Comparison of ENCODE assay signal across 23 cellular contexts in genomic region chr4:7384003-7384928, GRCh38. TPM values are rescaled to one million over a fixed set of nuclear protein-coding genes. Genes with fewer than 3 reads are reported as not detected.
A peak's percentile ranks its signal among the peaks of the same experiment; 100 is the strongest.
DNase-seq lines count a peak whose midpoint lies in the region; ATAC-seq and TF ChIP-seq lines count a peak whose summit lies in the region.
"Had no signal": no experiment of that assay in that cellular context is flagged by ENCODE, and none has a peak within 500 bp of the region (broad histone marks: within the 10 kb centered on the region; RNA-seq: fewer than 3 reads in every experiment).

No MANE protein-coding gene starts in this region.

- H3K4me1 Mint-ChIP-seq in activated CD4-positive, alpha-beta memory T cell treated with anti-CD3 and anti-CD28 coated beads for 36 hours (ENCODE audit: low read depth) = no peaks in the 10 kb centered on the region
- H3K4me1 Mint-ChIP-seq: CD14-positive monocyte had no signal

- H3K9me3 Mint-ChIP-seq in activated CD4-positive, alpha-beta memory T cell treated with anti-CD3 and anti-CD28 coated beads for 36 hours = peaks cover 11% of the 10 kb centered on the region
- H3K9me3 Mint-ChIP-seq: brain, neural crest cell had no signal

- H3K4me3 ChIP-seq in testis = no peak overlapping the region
- H3K4me3 ChIP-seq: esophagus squamous epithelium, right lobe of liver had no signal

- no peaks in the 10 kb centered on the region for H3K27me3 ChIP-seq in testis
- H3K27me3 ChIP-seq: right lobe of liver had no signal

- 70 to 82% methylated on average over 21 to 28 of the region's 28 CpGs for WGBS in testis, 2 donors

- H3K36me3 Mint-ChIP-seq in activated CD4-positive, alpha-beta memory T cell treated with anti-CD3 and anti-CD28 coated beads for 36 hours = no peaks in the 10 kb centered on the region
- H3K36me3 Mint-ChIP-seq: activated naive CD8-positive, alpha-beta T cell; brain; CD14-positive monocyte had no signal

- no peak overlapping the region for H3K27ac ChIP-seq in testis
- H3K27ac ChIP-seq: esophagus squamous epithelium, right lobe of liver had no signal

- H3K27ac Mint-ChIP-seq in activated CD4-positive, alpha-beta memory T cell treated with anti-CD3 and anti-CD28 coated beads for 36 hours = no peak overlapping the region
- H3K27ac Mint-ChIP-seq: activated naive CD8-positive, alpha-beta T cell had no signal

- ATAC-seq in activated CD4-positive, CD25-positive, alpha-beta regulatory T cell treated with anti-CD3 and anti-CD28 coated beads, Interleukin-2, amount 50 U/mL, for 24 hours = no peak
- ATAC-seq in HG03196 (IDR thresholded peaks at IDR 0.05; ENCODE audit: unreplicated experiment) = no peak
- ATAC-seq: right lobe of liver had no signal

- intact Hi-C loops in activated CD4-positive, alpha-beta memory T cell treated with anti-CD3 and anti-CD28 coated beads for 36 hours (cut with micrococcal nuclease) = no loop called here
- intact Hi-C loops in testis (cut with DNase I; ENCODE audit: low total_unique reads) = no loop called here

- no peaks in the 10 kb centered on the region for H3K36me3 ChIP-seq in testis (ENCODE audit: low read depth, missing control alignments)
- H3K36me3 ChIP-seq: esophagus squamous epithelium, right lobe of liver had no signal

- CTCF ChIA-PET in activated CD4-positive, alpha-beta memory T cell treated with anti-CD3 and anti-CD28 coated beads for 36 hours (lab: Charles Lee) = no interaction called here

- TF ChIP-seq POLR2A in testis (IDR thresholded peaks at IDR 0.05) = no peak

- H3K4me1 ChIP-seq in testis = peaks cover 10% of the 10 kb centered on the region
- H3K4me1 ChIP-seq: right lobe of liver had no signal

- H3K9me3 ChIP-seq in testis = no peaks in the 10 kb centered on the region
- H3K9me3 ChIP-seq: esophagus squamous epithelium, right lobe of liver had no signal

- H3K4me3 Mint-ChIP-seq in activated CD4-positive, alpha-beta memory T cell treated with anti-CD3 and anti-CD28 coated beads for 36 hours = no peak overlapping the region
- H3K4me3 Mint-ChIP-seq: activated naive CD8-positive, alpha-beta T cell; CD14-positive monocyte; neural crest cell had no signal

- DNase-seq in activated CD4-positive, CD25-positive, alpha-beta regulatory T cell treated with anti-CD3 and anti-CD28 coated beads, Interleukin-2, amount 50 U/mL, for 72 hours = peak; percentile 13
- peak; percentile 4 for DNase-seq in activated CD4-positive, alpha-beta memory T cell treated with anti-CD3 and anti-CD28 coated beads for 36 hours
- DNase-seq in mesenteric fat pad (ENCODE audit: low spot score) (peak; percentile 80), testis (peak; percentile 13), AG08395 (ENCODE audit: low spot score) (no peak), GM19238 (ENCODE audit: insufficient read length, low spot score) (no peak)
- DNase-seq: 8988T; activated CD4-positive, alpha-beta T cell treated with anti-CD3 and anti-CD28 coated beads for 1 hour; DMS53; esophagus squamous epithelium; GOT3; KG1; NCI-H2081 treated with DMSO at 0.1 percent for 48 hours; NCI-H510A treated with DMSO at 0.1 percent for 48 hours; stimulated activated CD4-positive, alpha-beta T cell treated with anti-CD3 and anti-CD28 coated beads, Interleukin-1b, Interleukin-23, amount 100 ng/mL, for 48 hours had no signal

- no peak for TF ChIP-seq CTCF in testis (IDR thresholded peaks at IDR 0.05)

- POLR2A ChIA-PET in activated CD4-positive, alpha-beta memory T cell treated with anti-CD3 and anti-CD28 coated beads for 36 hours (lab: Charles Lee) = no interaction called here

- H3K27me3 Mint-ChIP-seq in activated CD4-positive, alpha-beta memory T cell treated with anti-CD3 and anti-CD28 coated beads for 36 hours = peaks cover 11% of the 10 kb centered on the region
- H3K27me3 Mint-ChIP-seq: activated naive CD8-positive, alpha-beta T cell had no signal

RNA-seq across cellular contexts. Expression of gene PSAPL1, which starts 50.5 kb away (rescaled TPM):
- not detected for total RNA-seq in activated CD4-positive, alpha-beta memory T cell treated with anti-CD3 and anti-CD28 coated beads for 36 hours
- total RNA-seq in mesenteric fat pad = not detected
- 10 to 100 TPM; 17.5 to 19.0 TPM for total RNA-seq in testis
- 11.0 TPM for polyA plus RNA-seq in testis (ENCODE audit: insufficient read depth, low read depth, low replicate concordance)
- total RNA-seq: neural crest cell, right lobe of liver, subcutaneous adipose tissue had no signal
- polyA plus RNA-seq: CD14-positive monocyte had no signal

Comparison
In these comparisons a context has a peak if more than half of its experiments do, and no peak if none do; other contexts are left out.
1. DNase-seq: peak in activated CD4-positive, CD25-positive, alpha-beta regulatory T cell treated with anti-CD3 and anti-CD28 coated beads, Interleukin-2, amount 50 U/mL, for 72 hours (single experiment), activated CD4-positive, alpha-beta memory T cell treated with anti-CD3 and anti-CD28 coated beads for 36 hours (single experiment), mesenteric fat pad (single experiment) and testis (single experiment); none in AG08395 (single experiment) and GM19238 (single experiment).
2. RNA of gene PSAPL1, which starts 50.5 kb away (total RNA-seq): 17.5 to 19.0 TPM in testis; not detected in activated CD4-positive, alpha-beta memory T cell treated with anti-CD3 and anti-CD28 coated beads for 36 hours and not detected in mesenteric fat pad (single experiment); every median in the first group is over 10 times any median in the second.